Comparison of ENCODE assay signal across 19 cellular contexts in the genomic region with DNA sequence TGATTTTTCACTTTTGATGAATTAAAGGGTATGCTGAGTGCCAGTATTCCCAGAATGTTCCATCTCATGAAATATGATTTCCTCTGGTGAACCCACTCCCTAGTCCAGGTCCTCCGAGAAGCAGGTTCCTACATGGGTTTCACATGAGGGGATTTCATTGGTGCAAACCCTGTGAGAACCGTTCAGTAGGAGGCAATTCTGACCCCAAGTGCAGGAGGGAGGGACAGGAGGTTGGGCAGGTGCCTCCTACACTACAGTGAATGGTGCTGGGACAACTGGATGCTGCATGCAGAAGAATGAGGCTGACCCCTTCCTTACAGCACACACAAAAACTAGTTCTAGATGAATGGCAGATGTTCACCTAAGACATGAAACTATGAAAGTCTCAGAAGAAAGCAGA. TPM values are rescaled to one million over a fixed set of nuclear protein-coding genes. Genes with fewer than 3 reads are reported as not detected.
"Had no signal": no experiment of that assay in that cellular context is flagged by ENCODE, and none has a peak within 500 bp of the region (broad histone marks: within the 10 kb centered on the region; RNA-seq: fewer than 3 reads in every experiment).

No MANE protein-coding gene starts in this region.

- ATAC-seq: naive thymus-derived CD4-positive, alpha-beta T cell; stimulated activated naive B cell treated with anti-CD40 and anti-IgM and Interleukin-4, amounts not matched to agents 10 μg/mL and 1 μg/mL and 100 μg/mL, for 72 hours; stimulated activated naive CD8-positive, alpha-beta T cell treated with anti-CD3 and anti-CD28 coated beads, Interleukin-15, amount 100 ng/mL, for 72 hours; upper lobe of right lung had no signal

- DNase-seq: effector CD4-positive, alpha-beta T cell; foreskin melanocyte; kidney glomerular epithelial cell; mesendoderm; posterior cingulate gyrus; sigmoid colon; stimulated activated CD4-positive, alpha-beta T cell treated with anti-CD3 and anti-CD28 coated beads, Interleukin-2, amount 100 ng/mL, for 24 hours; stimulated activated CD4-positive, alpha-beta T cell treated with anti-CD3 and anti-CD28 coated beads, Interleukin-4, amount 100 ng/mL, for 4 hours; stimulated activated naive B cell treated with anti-CD40 and anti-IgM and Interleukin-4, amounts not matched to agents 10 μg/mL and 1 μg/mL and 100 μg/mL, for 72 hours; stimulated activated naive CD8-positive, alpha-beta T cell treated with anti-CD3 and anti-CD28 coated beads, Interleukin-15, amount 100 ng/mL, for 72 hours; testis; upper lobe of right lung had no signal

- H3K9me3 Mint-ChIP-seq: dendritic cell treated with granulocyte-macrophage colony-stimulating factor and Interleukin-4, amounts not matched to agents 40 ng/mL and 50 ng/mL, for 4 days; neural crest cell; stimulated activated naive B cell treated with anti-CD40 and anti-IgM and Interleukin-4, amounts not matched to agents 10 μg/mL and 1 μg/mL and 100 μg/mL, for 72 hours; stimulated activated naive CD8-positive, alpha-beta T cell treated with anti-CD3 and anti-CD28 coated beads, Interleukin-15, amount 100 ng/mL, for 72 hours had no signal

- H3K4me3 Mint-ChIP-seq: dendritic cell treated with granulocyte-macrophage colony-stimulating factor and Interleukin-4, amounts not matched to agents 40 ng/mL and 50 ng/mL, for 4 days; neural crest cell; stimulated activated naive B cell treated with anti-CD40 and anti-IgM and Interleukin-4, amounts not matched to agents 10 μg/mL and 1 μg/mL and 100 μg/mL, for 72 hours; stimulated activated naive CD8-positive, alpha-beta T cell treated with anti-CD3 and anti-CD28 coated beads, Interleukin-15, amount 100 ng/mL, for 72 hours had no signal

- H3K27ac Mint-ChIP-seq: dendritic cell treated with granulocyte-macrophage colony-stimulating factor and Interleukin-4, amounts not matched to agents 40 ng/mL and 50 ng/mL, for 4 days; naive thymus-derived CD4-positive, alpha-beta T cell; stimulated activated naive B cell treated with anti-CD40 and anti-IgM and Interleukin-4, amounts not matched to agents 10 μg/mL and 1 μg/mL and 100 μg/mL, for 72 hours; stimulated activated naive CD8-positive, alpha-beta T cell treated with anti-CD3 and anti-CD28 coated beads, Interleukin-15, amount 100 ng/mL, for 72 hours had no signal

RNA-seq across cellular contexts. Expression of gene ULBP2, which starts 5.1 kb away (rescaled TPM):
- total RNA-seq: sigmoid colon had no signal

RNA-seq across cellular contexts. Expression of gene RAET1G, which starts 13.8 kb away (rescaled TPM):
- total RNA-seq: liver; naive thymus-derived CD4-positive, alpha-beta T cell; neural crest cell; sigmoid colon; testis had no signal

RNA-seq across cellular contexts. Expression of gene RAET1E, which starts 38.8 kb away (rescaled TPM):
- total RNA-seq: hepatocyte; liver; lung microvascular endothelial cell; naive thymus-derived CD4-positive, alpha-beta T cell; neural crest cell; osteocyte had no signal
